ENCODE assay signal across 38 cellular contexts in the genomic region with DNA sequence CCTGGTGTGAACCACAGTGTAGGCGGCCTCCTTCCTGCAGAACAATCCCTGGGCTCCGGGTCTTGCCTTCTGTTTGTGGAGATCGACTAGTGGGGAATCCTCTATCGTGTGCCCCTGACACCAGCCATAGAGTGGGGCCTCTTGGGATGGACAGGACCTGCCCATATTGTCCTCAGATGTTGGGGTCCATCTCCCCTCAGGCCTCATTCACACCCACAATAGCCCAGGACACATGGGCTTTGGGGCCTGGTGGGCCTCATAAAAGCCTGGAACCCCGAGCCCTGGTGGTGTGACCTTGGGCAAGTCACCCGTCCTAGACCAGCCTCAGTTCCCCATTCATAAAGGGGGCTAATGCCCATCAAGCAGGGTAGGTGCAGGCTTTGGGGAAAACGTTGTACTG. TPM values are rescaled to one million over a fixed set of nuclear protein-coding genes. Genes with fewer than 3 reads are reported as not detected.
"Had no signal": no experiment of that assay in that cellular context is flagged by ENCODE, and none has a peak within 500 bp of the region (broad histone marks: within the 10 kb centered on the region; RNA-seq: fewer than 3 reads in every experiment).

No MANE protein-coding gene starts in this region.

- H3K4me3 ChIP-seq: MG63 had no signal

- H3K36me3 ChIP-seq: MG63 had no signal

- DNase-seq: Karpas-422, Kasumi-1, MG63, MM.1S, MV-4-11, NCI-H1048, NCI-H1092, NCI-H1092 treated with DMSO at 0.1 percent for 48 hours, NCI-H1105, NCI-H1105 treated with DMSO at 0.1 percent for 48 hours, NCI-H1417, NCI-H1417 treated with DMSO at 0.1 percent for 48 hours, NCI-H1436, NCI-H1436 treated with DMSO at 0.1 percent for 48 hours, NCI-H146, NCI-H1694, NCI-H1694 treated with DMSO at 0.1 percent for 48 hours, NCI-H187, NCI-H187 treated with DMSO at 0.1 percent for 48 hours, NCI-H1930, NCI-H2029, NCI-H2029 treated with DMSO at 0.1 percent for 48 hours, NCI-H2081, NCI-H2081 treated with DMSO at 0.1 percent for 48 hours, NCI-H2107, NCI-H2171, NCI-H2171 treated with DMSO at 0.1 percent for 48 hours, NCI-H2227 treated with DMSO at 0.1 percent for 48 hours, NCI-H226, NCI-H345, NCI-H446, NCI-H446 treated with DMSO at 0.1 percent for 48 hours, NCI-H510A, NCI-H510A treated with DMSO at 0.1 percent for 48 hours had no signal

- H3K27me3 ChIP-seq: MG63 had no signal

- H3K9me3 ChIP-seq: MG63 had no signal

RNA-seq across cellular contexts. Expression of gene GAGE10, which starts 13.2 kb away (rescaled TPM):
- total RNA-seq: LHCN-M2, M059J, MCF 10A, NCI-H460 had no signal

RNA-seq across cellular contexts. Expression of gene FOXP3, which starts 25.7 kb away (rescaled TPM):
- total RNA-seq: LHCN-M2 had no signal

RNA-seq across cellular contexts. Expression of gene GAGE12J, which starts 31.6 kb away (rescaled TPM):
- total RNA-seq: LHCN-M2, M059J, MCF 10A, NCI-H460 had no signal

RNA-seq across cellular contexts. Expression of gene GAGE13, which starts 41.2 kb away (rescaled TPM):
- total RNA-seq: LHCN-M2, M059J, MCF 10A, NCI-H460 had no signal
